ENCODE assay signal across 24 cellular contexts in the genomic region with DNA sequence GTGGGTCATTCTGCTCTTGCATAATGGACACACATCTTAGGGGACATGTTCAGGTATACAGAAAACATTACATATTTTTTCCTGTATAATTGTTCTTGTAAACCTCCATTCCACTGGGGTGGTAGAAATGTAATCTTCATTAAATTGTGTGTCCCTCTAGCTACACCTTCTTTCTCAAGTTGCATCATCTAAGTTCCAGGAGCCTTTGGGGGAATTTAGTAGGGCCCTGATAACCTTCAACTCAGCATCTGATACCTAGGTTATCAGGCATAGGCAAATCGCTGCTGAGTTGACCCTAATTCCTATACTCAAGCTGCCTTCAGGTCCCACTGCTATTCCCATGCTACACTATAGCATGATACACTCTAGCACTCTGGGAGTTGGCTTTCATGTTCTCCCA. TPM values are rescaled to one million over a fixed set of nuclear protein-coding genes. Genes with fewer than 3 reads are reported as not detected.
DNase-seq lines count a peak whose midpoint lies in the region; ATAC-seq, FAIRE-seq and TF ChIP-seq lines count a peak whose summit lies in the region.
"Had no signal": no experiment of that assay in that cellular context is flagged by ENCODE, and none has a peak within 500 bp of the region (broad histone marks: within the 10 kb centered on the region; RNA-seq: fewer than 3 reads in every experiment).

No MANE protein-coding gene starts in this region.

- TF ChIP-seq RAD21 in GM12878 (IDR thresholded peaks at IDR 0.05; ENCODE audit: insufficient read depth, low read depth, low read length): no peak
- no peak for TF ChIP-seq RAD21 in H1 (IDR thresholded peaks at IDR 0.05 in 1 of 2, conservative IDR thresholded peaks at IDR 0.05 in 1 of 2; ENCODE audit: low read depth in 2 of 2, low read length in 2 of 2)

- TF ChIP-seq POLR2A in GM12878 (IDR thresholded peaks at IDR 0.05; ENCODE audit: low read depth, low read length): no peak
- TF ChIP-seq POLR2A in H1 (IDR thresholded peaks at IDR 0.05; ENCODE audit: control extremely low read depth in 1 of 2, low read depth in 2 of 2, low read length in 2 of 2): no peak

- no peak overlapping the region for H4K91ac ChIP-seq in H1 (replicated peaks; ENCODE audit: insufficient read length, low read length)

- H3K4me1 ChIP-seq in MM.1S (ENCODE audit: low read length) (peaks cover 8% of the 10 kb centered on the region), GM12878 (ENCODE audit: control insufficient read depth, insufficient read depth, low read length) (no peaks in the 10 kb centered on the region), H1 (replicated peaks in 1 of 4; ENCODE audit: control insufficient read depth in 3 of 4, insufficient read depth in 4 of 4, low read length in 3 of 4) (no peaks in the 10 kb centered on the region)
- H3K4me1 ChIP-seq: A549; BLaER1 treated with 17β-estradiol and CSF1 and Interleukin-3, amounts not matched to agents 10 nM and 100 nM had no signal

- SMC1A ChIA-PET in GM12878 (lab: Charles Lee; ENCODE audit: uncharacterized antibody, unreplicated experiment): interaction anchor here (1.1 kb wide), 1 partner anchor 115 kb away, joined by 3 read pairs; no protein-coding TSS in a partner anchor

- in situ Hi-C loops in GM12878 (cut with MboI): no loop called here

- CTCF ChIA-PET in GM12878 (lab: Yijun Ruan, JAX) (no interaction called here), H1 (lab: Charles Lee; ENCODE audit: partially characterized antibody) (interaction anchor here (1.9 kb wide), 1 partner anchor 39 kb away, joined by 7 read pairs; no protein-coding TSS in a partner anchor)

- H4K8ac ChIP-seq in H1 (ENCODE audit: extremely low read depth, insufficient read depth, low read length): no peak overlapping the region

- no peaks in the 10 kb centered on the region for H3F3A ChIP-seq in MM.1S (ENCODE audit: insufficient read depth, low read length)

- H2BK20ac ChIP-seq in H1 (ENCODE audit: low read length): no peak overlapping the region

- no peaks in the 10 kb centered on the region for H3K23me2 ChIP-seq in H1 (ENCODE audit: low read depth, low read length)

- H2AK5ac ChIP-seq in H1 (ENCODE audit: low read depth, low read length): no peak overlapping the region

- RAD21 ChIA-PET in GM12878 (lab: Charles Lee; ENCODE audit: unreplicated experiment): interaction anchor here (0.6 kb wide), 1 partner anchor 49 kb away, joined by 3 read pairs; no protein-coding TSS in a partner anchor

- POLR2A ChIA-PET in GM12878 (lab: Charles Lee) (no interaction called here), H1 (lab: Charles Lee; ENCODE audit: partially characterized antibody) (no interaction called here)

- TF ChIP-seq CTCF in MM.1S (IDR thresholded peaks at IDR 0.05; ENCODE audit: low read length): no peak
- TF ChIP-seq CTCF in GM12878 (IDR thresholded peaks at IDR 0.05 in 2 of 3, conservative IDR thresholded peaks at IDR 0.05 in 1 of 3; ENCODE audit: control insufficient read depth in 2 of 3, extremely low read depth in 1 of 3, insufficient read depth in 1 of 3, low read depth in 3 of 3, low read length in 3 of 3): no peak
- no peak for TF ChIP-seq CTCF in H1 (IDR thresholded peaks at IDR 0.05; ENCODE audit: control extremely low read depth in 1 of 3, insufficient read depth in 1 of 3, low read depth in 1 of 3, low read length in 3 of 3)

- no peaks in the 10 kb centered on the region for H3K79me1 ChIP-seq in H1 (ENCODE audit: low read depth, low read length)

- 6% methylated on average over 1 of the region's 1 CpG for WGBS in GM12878 (ENCODE audit: insufficient coverage, insufficient replicate concordance, low lambda C conversion rate, missing lambda C conversion rate)
- 100% methylated on average over 1 of the region's 1 CpG; no CpG with 5 or more reads in 1 of the 2 experiments for WGBS in H1 (ENCODE audit: extremely low coverage in 1 of 2, insufficient coverage in 1 of 2, insufficient read length in 1 of 2, insufficient replicate concordance in 2 of 2, low coverage in 1 of 2, low lambda C conversion rate in 2 of 2, missing lambda C conversion rate in 1 of 2), 2 experiments

- no peaks in the 10 kb centered on the region for H4K20me1 ChIP-seq in MM.1S (ENCODE audit: insufficient read depth, low read length)
- H4K20me1 ChIP-seq in GM12878 (ENCODE audit: control insufficient read depth, insufficient read depth): no peaks in the 10 kb centered on the region
- no peaks in the 10 kb centered on the region for H4K20me1 ChIP-seq in H1 (replicated peaks in 1 of 2; ENCODE audit: control insufficient read depth in 1 of 2, insufficient read depth in 2 of 2, low read length in 2 of 2)
- H4K20me1 ChIP-seq: BLaER1 treated with 17β-estradiol and CSF1 and Interleukin-3, amounts not matched to agents 10 nM and 100 nM had no signal

- no peaks in the 10 kb centered on the region for H3K9me2 ChIP-seq in MM.1S (replicated peaks; ENCODE audit: insufficient read depth, low read length)

- no peak overlapping the region for H4K5ac ChIP-seq in H1 (ENCODE audit: insufficient read length, low read depth, low read length)

- H3K4me2 ChIP-seq in MM.1S (ENCODE audit: low read depth, low read length) (peak overlapping the region; percentile 14; the same call in 1 of the 2 replicates), GM12878 (ENCODE audit: control insufficient read depth, insufficient read depth) (no peak overlapping the region), H1 (ENCODE audit: insufficient read depth in 1 of 2, low read depth in 2 of 2, low read length in 2 of 2) (no peak overlapping the region)
- H3K4me2 ChIP-seq: A549; BLaER1 treated with 17β-estradiol and CSF1 and Interleukin-3, amounts not matched to agents 10 nM and 100 nM had no signal

- H3K9ac ChIP-seq in MM.1S (ENCODE audit: low read length): no peak overlapping the region
- no peak overlapping the region for H3K9ac ChIP-seq in GM12878 (ENCODE audit: control insufficient read depth, insufficient read depth, low read length)
- no peak overlapping the region for H3K9ac ChIP-seq in H1 (replicated peaks in 1 of 4; ENCODE audit: extremely low read depth in 1 of 4, low read depth in 3 of 4, low read length in 3 of 4)
- H3K9ac ChIP-seq: BLaER1 treated with 17β-estradiol and CSF1 and Interleukin-3, amounts not matched to agents 10 nM and 100 nM had no signal

- no peaks in the 10 kb centered on the region for H3K79me2 ChIP-seq in MM.1S (ENCODE audit: low read length)
- H3K79me2 ChIP-seq in GM12878 (ENCODE audit: control insufficient read depth, insufficient read depth, low read length): no peaks in the 10 kb centered on the region
- no peaks in the 10 kb centered on the region for H3K79me2 ChIP-seq in H1 (ENCODE audit: control insufficient read depth in 1 of 2, insufficient read depth in 2 of 2, low read length in 2 of 2)

- no peak overlapping the region for H2BK12ac ChIP-seq in H1 (ENCODE audit: low read depth, low read length)

- DNase-seq in MM.1S (no peak), GM12878 (ENCODE audit: low read depth, low spot score) (no peak), H1 (ENCODE audit: low read depth in 1 of 2, low spot score in 2 of 2) (no peak), urothelium cell line (ENCODE audit: low spot score) (no peak), CD1c-positive myeloid dendritic cell (ENCODE audit: extremely low spot score) (no peak), SIG-M5 treated with dmso at 0.1 percent for 504 hours (lab: John Stamatoyannopoulos, UW; ENCODE audit: unreplicated experiment) (no peak), putamen (ENCODE audit: low spot score) (no peak)
- DNase-seq: AML-193; CD4-positive, alpha-beta memory T cell; CD4-positive, CD25-positive, alpha-beta regulatory T cell; CD8-positive, alpha-beta memory T cell; COR-L47; DMS 273 treated with DMSO at 0.1 percent for 48 hours; DMS153; DMS53; DMS79; DND-41; EL; GDM1 had no signal

- H3K36me3 ChIP-seq in MM.1S (replicated peaks; ENCODE audit: insufficient read depth, low read length): no peaks in the 10 kb centered on the region
- no peaks in the 10 kb centered on the region for H3K36me3 ChIP-seq in GM12878 (ENCODE audit: control insufficient read depth in 2 of 2, insufficient read depth in 2 of 2, low read length in 1 of 2)
- no peaks in the 10 kb centered on the region for H3K36me3 ChIP-seq in H1 (ENCODE audit: control insufficient read depth in 2 of 4, insufficient read depth in 4 of 4, low read length in 3 of 4)
- H3K36me3 ChIP-seq: BLaER1 treated with 17β-estradiol and CSF1 and Interleukin-3, amounts not matched to agents 10 nM and 100 nM had no signal

- H2BK15ac ChIP-seq in H1 (ENCODE audit: low read length): no peak overlapping the region

- no peak for ATAC-seq in GM12878

- H3K4me3 ChIP-seq in MM.1S (ENCODE audit: low read length) (no peak overlapping the region), GM12878 (no peak overlapping the region), H1 (ENCODE audit: extremely low read depth in 1 of 4, insufficient read depth in 2 of 4, low read depth in 3 of 4, low read length in 4 of 4) (no peak overlapping the region)
- H3K4me3 ChIP-seq: A549; BLaER1 treated with 17β-estradiol and CSF1 and Interleukin-3, amounts not matched to agents 10 nM and 100 nM had no signal

- BruUV-seq in GM12878 (replicated peaks; lab: Mats Ljungman, UMichigan): no TSS peak

- no peak overlapping the region for H2BK5ac ChIP-seq in H1 (ENCODE audit: low read depth, low read length)

- no peak overlapping the region for H3K23ac ChIP-seq in H1 (ENCODE audit: insufficient read length)

- intact Hi-C loops in GM12878 (cut with micrococcal nuclease; ENCODE audit: unreplicated experiment): no loop called here

- no peaks in the 10 kb centered on the region for H3K27me3 ChIP-seq in MM.1S (replicated peaks; ENCODE audit: insufficient read depth, low read length)
- H3K27me3 ChIP-seq in GM12878 (replicated peaks in 1 of 2; ENCODE audit: control insufficient read depth in 2 of 2, insufficient read depth in 2 of 2, low read length in 1 of 2): no peaks in the 10 kb centered on the region; a peak in 1 of 4 replicates
- H3K27me3 ChIP-seq in H1 (replicated peaks in 1 of 4; ENCODE audit: control insufficient read depth in 3 of 4, extremely low read depth in 1 of 4, insufficient read depth in 3 of 4, low read length in 3 of 4): no peaks in the 10 kb centered on the region
- H3K27me3 ChIP-seq: BLaER1 treated with 17β-estradiol and CSF1 and Interleukin-3, amounts not matched to agents 10 nM and 100 nM had no signal

- no peak overlapping the region for H3K56ac ChIP-seq in H1 (replicated peaks; ENCODE audit: insufficient read length, low read depth, low read length)

- H3K4ac ChIP-seq in H1 (replicated peaks; ENCODE audit: insufficient read length, low read depth, low read length): no peak overlapping the region

- H2BK120ac ChIP-seq in H1 (replicated peaks; ENCODE audit: low read depth, low read length): no peak overlapping the region

- H2AFZ ChIP-seq in MM.1S (ENCODE audit: low read length) (0 out of 2 replicates have a peak overlapping the region, but pooled peaks have one; percentile 11), GM12878 (ENCODE audit: control insufficient read depth, low read depth, low read length) (no peak overlapping the region), H1 (ENCODE audit: low read length) (peak overlapping the region; percentile 47; the same call in 1 of the 2 replicates)

- no peak overlapping the region for H3K18ac ChIP-seq in H1 (ENCODE audit: extremely low read depth, low read length)

- no peak overlapping the region for H3K27ac ChIP-seq in MM.1S (ENCODE audit: low read length)
- no peak overlapping the region for H3K27ac ChIP-seq in GM12878 (ENCODE audit: control insufficient read depth, insufficient read depth)
- H3K27ac ChIP-seq in H1 (ENCODE audit: low read depth, low read length): no peak overlapping the region
- H3K27ac ChIP-seq: 22Rv1; A549; BLaER1 treated with 17β-estradiol and CSF1 and Interleukin-3, amounts not matched to agents 10 nM and 100 nM; C4-2B had no signal

- TF ChIP-seq EP300 in GM12878 (IDR thresholded peaks at IDR 0.05; ENCODE audit: borderline replicate concordance in 1 of 2, control insufficient read depth in 1 of 2, low read depth in 2 of 2, low read length in 2 of 2) (no peak), H1 (IDR thresholded peaks at IDR 0.05; ENCODE audit: borderline replicate concordance in 1 of 2, low read depth in 2 of 2, low read length in 2 of 2) (no peak)

- FAIRE-seq in GM12878 (lab: Jason Lieb, UNC) (peak; percentile 31), H1 (lab: Jason Lieb, UNC) (no peak), urothelium cell line (lab: Jason Lieb, UNC) (peak; percentile 5)
- FAIRE-seq: A549, GM19239 had no signal

- H3K9me3 ChIP-seq in MM.1S (replicated peaks; ENCODE audit: insufficient read depth, low read length): no peaks in the 10 kb centered on the region
- H3K9me3 ChIP-seq in GM12878 (replicated peaks; ENCODE audit: control insufficient read depth, insufficient read depth, low read length): peaks cover 3% of the 10 kb centered on the region; the same call in 2 of the 3 replicates
- H3K9me3 ChIP-seq in H1 (ENCODE audit: insufficient read depth in 2 of 2, low read depth in 1 of 2, low read length in 1 of 2): peaks cover 4 to 9% of the 10 kb centered on the region in 2 experiments; a peak in 3 of 4 replicates

- H3K14ac ChIP-seq in H1 (ENCODE audit: insufficient read length): no peak overlapping the region

RNA-seq across cellular contexts. Expression of gene CLASP2, which starts 19.1 kb away (rescaled TPM):
- 192 and 229 TPM in 2 replicates for total RNA-seq in GM12878 (2013; cell fraction: nucleolus; rRNA removed)
- total RNA-seq in GM12878 (2014; rRNA removed) (31.8 and 35.0 TPM in 2 replicates), GM12878 (2014; rRNA removed; fragmentation: Illumina TruSeq; extraction: Trizol) (27.7 and 28.4 TPM in 2 replicates), GM12878 (2021) (31.7 and 37.6 TPM in 2 replicates)
- polyA plus RNA-seq in GM12878 (2011; ENCODE audit: low read depth): 8.2 TPM
- polyA plus RNA-seq in GM12878 (2011; rRNA removed) (38.3 and 41.6 TPM in 2 replicates), GM12878 (2014; fragmentation: Illumina TruSeq; extraction: Trizol) (25.9 and 26.6 TPM in 2 replicates), GM12878 (2014; fragmentation: Nextera tagmentation; extraction: Ambion mirVana) (1 to 10 TPM; 4.0 to 5.3 TPM), GM12878 (2014; rRNA removed) (16.0 and 18.9 TPM in 2 replicates), GM12878 (2016; fragmentation: Nextera tagmentation; extraction: Ambion mirVana) (10 to 100 TPM; 24.0 to 29.4 TPM), H1 (2011; rRNA removed) (16.3 and 21.7 TPM in 2 replicates)
- 15.1 and 15.5 TPM in 2 replicates for polyA plus RNA-seq in GM12878 (2011; cell fraction: cytosol; rRNA removed)
- polyA plus RNA-seq in GM12878 (2011; cell fraction: nucleus; rRNA removed): 32.9 and 38.6 TPM in 2 replicates
- polyA plus RNA-seq in GM12878 (2012): 10.0 and 12.1 TPM in 2 replicates
- polyA minus RNA-seq in GM12878 (2011; rRNA and poly(A)+ RNA removed): 69.6 and 72.9 TPM in 2 replicates
- 17.4 and 21.9 TPM in 2 replicates for polyA minus RNA-seq in GM12878 (2011; cell fraction: cytosol; rRNA and poly(A)+ RNA removed)
- 67.5 and 130 TPM in 2 replicates for polyA minus RNA-seq in GM12878 (2011; cell fraction: nucleus; rRNA and poly(A)+ RNA removed)
- total RNA-seq in H1 (2021; fragmentation: NEBNext Ultra II Directional; extraction: Animal tissue kit (Norgen Biotek cat#: 25700)): 51.6 and 58.0 TPM in 2 replicates
- polyA plus RNA-seq in H1 (2011; cell fraction: cytosol; rRNA removed): 17.6 TPM
- 52.4 TPM for polyA plus RNA-seq in H1 (2011; cell fraction: nucleus; rRNA removed)
- polyA plus RNA-seq in H1 (2012, experiment 1 of 2): 16.6 to 29.0 TPM (median 20.5 TPM) in 4 replicates
- polyA plus RNA-seq in H1 (2012, experiment 2 of 2): 1.2 TPM
- polyA plus RNA-seq in H1 (2013, experiment 1 of 2): 17.9 TPM
- polyA plus RNA-seq in H1 (2013, experiment 2 of 2): 18.1 TPM
- 82.8 and 104 TPM in 2 replicates for polyA minus RNA-seq in H1 (2011; rRNA and poly(A)+ RNA removed)
- polyA minus RNA-seq in H1 (2011; cell fraction: cytosol; rRNA and poly(A)+ RNA removed): 44.9 TPM
- 185 TPM for polyA minus RNA-seq in H1 (2011; cell fraction: nucleus; rRNA and poly(A)+ RNA removed)
